ENCODE assay signal across 23 cellular contexts in genomic region chr2:54430649-54431048, GRCh38. TPM values are rescaled to one million over a fixed set of nuclear protein-coding genes. Genes with fewer than 3 reads are reported as not detected.
DNase-seq lines count a peak whose midpoint lies in the region; ATAC-seq, FAIRE-seq and TF ChIP-seq lines count a peak whose summit lies in the region.
"Had no signal": no experiment of that assay in that cellular context is flagged by ENCODE, and none has a peak within 500 bp of the region (broad histone marks: within the 10 kb centered on the region; RNA-seq: fewer than 3 reads in every experiment).

No MANE protein-coding gene starts in this region.

- POLR2A ChIA-PET in endothelial cell of umbilical vein (lab: Charles Lee) = no interaction called here

- H3K9ac ChIP-seq in endothelial cell of umbilical vein (replicated peaks; ENCODE audit: extremely low read depth, insufficient read depth, low read length) (no peak overlapping the region), stomach smooth muscle (ENCODE audit: low read length in 2 of 2) (no peak overlapping the region)

- H3K27me3 ChIP-seq in DOHH2 (ENCODE audit: control insufficient read depth, low read length) (no peaks in the 10 kb centered on the region), endothelial cell of umbilical vein (ENCODE audit: control insufficient read depth in 2 of 2, insufficient read depth in 2 of 2, low read length in 2 of 2) (no peaks in the 10 kb centered on the region), lower lobe of right lung (ENCODE audit: low read depth) (no peaks in the 10 kb centered on the region), stomach smooth muscle (ENCODE audit: control insufficient read depth in 1 of 2, insufficient read depth in 2 of 2, low read length in 2 of 2) (no peaks in the 10 kb centered on the region)

- H3K4me3 ChIP-seq in DOHH2 (ENCODE audit: low read length) = no peak overlapping the region; the same call in 1 of the 2 replicates
- H3K4me3 ChIP-seq in endothelial cell of umbilical vein (replicated peaks in 1 of 3; ENCODE audit: insufficient read depth in 1 of 3, low read depth in 1 of 3, low read length in 3 of 3) = no peak overlapping the region
- H3K4me3 ChIP-seq in lower lobe of right lung = no peak overlapping the region
- no peak overlapping the region for H3K4me3 ChIP-seq in stomach smooth muscle (ENCODE audit: low read length in 2 of 2)

- CTCF ChIA-PET in endothelial cell of umbilical vein (lab: Charles Lee) = interaction anchor here (1.0 kb wide), 1 partner anchor 29 kb away, joined by 3 read pairs; no protein-coding TSS in a partner anchor

- no peaks in the 10 kb centered on the region for H3K9me3 ChIP-seq in DOHH2 (ENCODE audit: control insufficient read depth, insufficient read depth, low read length)
- no peaks in the 10 kb centered on the region for H3K9me3 ChIP-seq in endothelial cell of umbilical vein (replicated peaks; ENCODE audit: control insufficient read depth, insufficient read depth, low read length)
- no peaks in the 10 kb centered on the region for H3K9me3 ChIP-seq in lower lobe of right lung
- H3K9me3 ChIP-seq in stomach smooth muscle (ENCODE audit: control insufficient read depth in 2 of 2, low read length in 2 of 2) = no peaks in the 10 kb centered on the region

- H3K27ac ChIP-seq in DOHH2 (ENCODE audit: low read depth, low read length) (no peak overlapping the region), endothelial cell of umbilical vein (ENCODE audit: insufficient read depth, low read depth, low read length) (peak overlapping the region; percentile 49), lower lobe of right lung (peak overlapping the region; percentile 86), stomach smooth muscle (ENCODE audit: low read length) (peak overlapping the region; percentile 64)

- TF ChIP-seq CTCF in DOHH2 (IDR thresholded peaks at IDR 0.05; ENCODE audit: low read depth, low read length, poor library complexity, severe bottlenecking) (no peak), endothelial cell of umbilical vein (IDR thresholded peaks at IDR 0.05; ENCODE audit: extremely low read depth in 1 of 2, insufficient read depth in 1 of 2, low read depth in 1 of 2, low read length in 2 of 2) (no peak), lower lobe of right lung (IDR thresholded peaks at IDR 0.05) (no peak)

- intact Hi-C loops in endothelial cell of umbilical vein (cut with micrococcal nuclease) = loop anchor here (1.0 kb wide), 1 partner anchor 14 kb away; no protein-coding TSS in a partner anchor
- intact Hi-C loops in lower lobe of right lung (cut with DNase I) = no loop called here

- peaks cover 15% of the 10 kb centered on the region for H3K4me1 ChIP-seq in DOHH2 (ENCODE audit: control insufficient read depth, low read length)
- peaks cover 21% of the 10 kb centered on the region for H3K4me1 ChIP-seq in endothelial cell of umbilical vein (ENCODE audit: control insufficient read depth, extremely low read depth, insufficient read depth, low read length)
- peaks cover 87% of the 10 kb centered on the region for H3K4me1 ChIP-seq in lower lobe of right lung
- H3K4me1 ChIP-seq in stomach smooth muscle (ENCODE audit: control insufficient read depth, insufficient read depth, low read length) = peaks cover 22% of the 10 kb centered on the region

- no peaks in the 10 kb centered on the region for H3K9me2 ChIP-seq in DOHH2 (replicated peaks; ENCODE audit: control insufficient read depth, low read length)

- peak; percentile 48 for DNase-seq in endothelial cell of umbilical vein (ENCODE audit: low read depth, low spot score)
- DNase-seq in lower lobe of right lung = no peak
- DNase-seq in HCEC 1CT = no peak
- no peak for DNase-seq in NCI-H187 (lab: John Stamatoyannopoulos, UW)
- DNase-seq in NCI-H146 treated with DMSO at 0.1 percent for 48 hours (lab: John Stamatoyannopoulos, UW; ENCODE audit: unreplicated experiment) = no peak
- no peak for DNase-seq in activated CD8-positive, alpha-beta memory T cell treated with anti-CD3 and anti-CD28 coated beads for 24 hours
- DNase-seq: ACHN; activated CD4-positive, alpha-beta T cell treated with anti-CD3 and anti-CD28 coated beads, Interleukin-2, amount 50 U/mL, for 1 hour; activated naive CD4-positive, alpha-beta T cell; CD4-positive, alpha-beta T cell; cortex of kidney; DND-41; erythroblast; head of caudate nucleus; NCI-H187 treated with DMSO at 0.1 percent for 48 hours; NCI-H446; nucleus accumbens; SHP77; small intestine; T-helper 1 cell had no signal

- no peaks in the 10 kb centered on the region for H3K36me3 ChIP-seq in DOHH2 (ENCODE audit: control insufficient read depth, low read length)
- no peaks in the 10 kb centered on the region for H3K36me3 ChIP-seq in endothelial cell of umbilical vein (ENCODE audit: control insufficient read depth in 2 of 2, extremely low read depth in 1 of 2, insufficient read depth in 2 of 2, low read length in 2 of 2)
- H3K36me3 ChIP-seq in lower lobe of right lung = no peaks in the 10 kb centered on the region
- no peaks in the 10 kb centered on the region for H3K36me3 ChIP-seq in stomach smooth muscle (ENCODE audit: control insufficient read depth in 2 of 2, insufficient read depth in 2 of 2, low read length in 2 of 2)

- peak overlapping the region; percentile 39 for H3K4me2 ChIP-seq in DOHH2 (ENCODE audit: low read length)
- H3K4me2 ChIP-seq in endothelial cell of umbilical vein (ENCODE audit: insufficient read depth, low read length) = no peak overlapping the region

- TF ChIP-seq POLR2A in endothelial cell of umbilical vein (IDR thresholded peaks at IDR 0.05; ENCODE audit: low read depth, low read length) = no peak

- H4K20me1 ChIP-seq in DOHH2 (ENCODE audit: control insufficient read depth, insufficient read depth, low read depth, low read length) (no peaks in the 10 kb centered on the region), endothelial cell of umbilical vein (replicated peaks; ENCODE audit: control insufficient read depth, extremely low read depth, insufficient read depth, low read length) (no peaks in the 10 kb centered on the region)

- H3K9me1 ChIP-seq in endothelial cell of umbilical vein (replicated peaks; ENCODE audit: control insufficient read depth, extremely low read depth, insufficient read depth, low read length) = no peaks in the 10 kb centered on the region

- BruUV-seq in endothelial cell of umbilical vein (replicated peaks; lab: Mats Ljungman, UMichigan) = no TSS peak

- no peaks in the 10 kb centered on the region for H3K79me2 ChIP-seq in DOHH2 (ENCODE audit: control insufficient read depth, low read length)
- no peaks in the 10 kb centered on the region for H3K79me2 ChIP-seq in endothelial cell of umbilical vein (ENCODE audit: control insufficient read depth, insufficient read depth, low read length)

- peak; percentile 12 to 19 for ATAC-seq in lower lobe of right lung

- dilution Hi-C loops in endothelial cell of umbilical vein (cut with MboI; ENCODE audit: extremely low pct_ligation_motif_present, low sequenced_read_pairs) = no loop called here

- H2AFZ ChIP-seq in endothelial cell of umbilical vein (ENCODE audit: low read depth, low read length) = peak overlapping the region; percentile 86

- no peaks in the 10 kb centered on the region for H3F3A ChIP-seq in DOHH2 (ENCODE audit: control insufficient read depth, insufficient read depth)

- FAIRE-seq in endothelial cell of umbilical vein (lab: Jason Lieb, UNC) = peak; percentile 67
- FAIRE-seq: astrocyte, small intestine had no signal

TF ChIP-seq in endothelial cell of umbilical vein, 7 proteins besides CTCF, POLR2A, EP300 and RAD21:
- TF ChIP-seq MYC (IDR thresholded peaks at IDR 0.05; ENCODE audit: low read depth, low read length) = no peak
- TF ChIP-seq, protein P1, sequence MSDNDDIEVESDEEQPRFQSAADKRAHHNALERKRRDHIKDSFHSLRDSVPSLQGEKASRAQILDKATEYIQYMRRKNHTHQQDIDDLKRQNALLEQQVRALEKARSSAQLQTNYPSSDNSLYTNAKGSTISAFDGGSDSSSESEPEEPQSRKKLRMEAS (IDR thresholded peaks at IDR 0.05; ENCODE audit: insufficient read depth, insufficient read length) = no peak
- TF ChIP-seq FOS (IDR thresholded peaks at IDR 0.05; ENCODE audit: borderline replicate concordance, insufficient read depth, low read length) = no peak
- TF ChIP-seq POLR2AphosphoS5 (IDR thresholded peaks at IDR 0.05; ENCODE audit: insufficient read depth, low read depth, low read length) = no peak
- TF ChIP-seq EZH2 (IDR thresholded peaks at IDR 0.05; ENCODE audit: borderline replicate concordance, low read depth, low read length, severe bottlenecking) = no peak
- no peak for TF ChIP-seq GATA2 (IDR thresholded peaks at IDR 0.05; ENCODE audit: insufficient read depth, insufficient read length, low read depth, low read length)
- TF ChIP-seq JUN (IDR thresholded peaks at IDR 0.05; ENCODE audit: borderline replicate concordance, insufficient read depth, insufficient read length, low read depth) = no peak

RNA-seq across cellular contexts. Expression of gene SPTBN1, which starts 25.5 kb away (rescaled TPM):
- total RNA-seq in endothelial cell of umbilical vein (320 and 328 TPM in 2 replicates), lower lobe of right lung (601 TPM)
- 49.1 and 63.3 TPM in 2 replicates for polyA plus RNA-seq in endothelial cell of umbilical vein
- 38.1 and 40.3 TPM in 2 replicates for polyA plus RNA-seq in endothelial cell of umbilical vein (2011; cell fraction: cytosol; rRNA removed)
- 600 and 687 TPM in 2 replicates for polyA plus RNA-seq in endothelial cell of umbilical vein (2011; cell fraction: nucleus; rRNA removed)
- 196 and 207 TPM in 2 replicates for polyA plus RNA-seq in endothelial cell of umbilical vein (2012)
- 232 and 261 TPM in 2 replicates for polyA minus RNA-seq in endothelial cell of umbilical vein
- polyA minus RNA-seq in endothelial cell of umbilical vein (2011; cell fraction: cytosol; rRNA and poly(A)+ RNA removed) = 23.1 TPM
- polyA minus RNA-seq in endothelial cell of umbilical vein (2011; cell fraction: nucleus; rRNA and poly(A)+ RNA removed) = 636 and 685 TPM in 2 replicates
